In genomic region chr2:68715353-68716041, GRCh38 we compare ENCODE assay signal across 8 cellular contexts. TPM values are rescaled to one million over a fixed set of nuclear protein-coding genes. Genes with fewer than 3 reads are reported as not detected.
DNase-seq lines count a peak whose midpoint lies in the region; ATAC-seq, FAIRE-seq and TF ChIP-seq lines count a peak whose summit lies in the region.

No MANE protein-coding gene starts in this region.

- H3K9me3 Mint-ChIP-seq in activated CD4-positive, alpha-beta memory T cell treated with anti-CD3 and anti-CD28 coated beads, Interleukin-2, amount 10 ng/mL, durations not matched to agents 7 days and 5 days = no peaks in the 10 kb centered on the region

- no peaks in the 10 kb centered on the region for H3K27me3 ChIP-seq in pancreas

- H3K27ac ChIP-seq in pancreas = no peak overlapping the region

- peaks cover 1% of the 10 kb centered on the region for H3K27me3 Mint-ChIP-seq in activated CD4-positive, alpha-beta memory T cell treated with anti-CD3 and anti-CD28 coated beads, Interleukin-2, amount 10 ng/mL, durations not matched to agents 7 days and 5 days

- peaks cover 85% of the 10 kb centered on the region for H3K4me1 Mint-ChIP-seq in activated CD4-positive, alpha-beta memory T cell treated with anti-CD3 and anti-CD28 coated beads, Interleukin-2, amount 10 ng/mL, durations not matched to agents 7 days and 5 days

- peak overlapping the region; percentile 89 for H3K27ac Mint-ChIP-seq in activated CD4-positive, alpha-beta memory T cell treated with anti-CD3 and anti-CD28 coated beads, Interleukin-2, amount 10 ng/mL, durations not matched to agents 7 days and 5 days

- peak; percentile 25 for DNase-seq in Ammon's horn (ENCODE audit: low spot score)
- no peak for DNase-seq in GM12891 (ENCODE audit: insufficient read length, low spot score)
- peak; percentile 27 to 43 for DNase-seq in NCI-H1930 (lab: John Stamatoyannopoulos, UW)
- DNase-seq in activated CD4-positive, alpha-beta memory T cell treated with anti-CD3 and anti-CD28 coated beads, Interleukin-2, amount 10 ng/mL, durations not matched to agents 7 days and 5 days = peak; percentile 58
- peak; percentile 67 for DNase-seq in fibroblast of pulmonary artery (ENCODE audit: low read depth)
- DNase-seq in pancreas = peak; percentile 46 to 75 (median 66)
- DNase-seq in DMS114 treated with DMSO at 0.1 percent for 48 hours (lab: John Stamatoyannopoulos, UW; ENCODE audit: unreplicated experiment) = no peak

- peak; percentile 88 for TF ChIP-seq CTCF in fibroblast of pulmonary artery (IDR thresholded peaks at IDR 0.05; ENCODE audit: low read length, missing control alignments)
- TF ChIP-seq CTCF in pancreas (IDR thresholded peaks at IDR 0.05) = peak; percentile 53 to 69 (median 60)

- no peak for TF ChIP-seq POLR2A in GM12891 (IDR thresholded peaks at IDR 0.05; ENCODE audit: low read depth, low read length)

- POLR2A ChIA-PET in activated CD4-positive, alpha-beta memory T cell treated with anti-CD3 and anti-CD28 coated beads, Interleukin-2, amount 10 ng/mL, durations not matched to agents 7 days and 5 days (lab: Charles Lee) = interaction anchor here (0.6 to 19.9 kb wide), 9 partner anchors 11 to 249 kb away, joined by 3 to 491 read pairs (median 5); partner anchors contain the start of genes APLF, ARHGAP25 and FBXO48

- WGBS in pancreas, 2 donors = 29 to 31% methylated on average over 13 of the region's 13 CpGs

- intact Hi-C loops in pancreas (cut with DNase I) = loop anchor here in 1 of 3 donors (10.0 kb wide), 1 partner anchor 251 kb away; the partner anchor contains the start of genes APLF and FBXO48

- H3K4me3 Mint-ChIP-seq in activated CD4-positive, alpha-beta memory T cell treated with anti-CD3 and anti-CD28 coated beads, Interleukin-2, amount 10 ng/mL, durations not matched to agents 7 days and 5 days = no peak overlapping the region

- no peaks in the 10 kb centered on the region for H3K9me3 ChIP-seq in pancreas

- CTCF ChIA-PET in activated CD4-positive, alpha-beta memory T cell treated with anti-CD3 and anti-CD28 coated beads, Interleukin-2, amount 10 ng/mL, durations not matched to agents 7 days and 5 days (lab: Charles Lee) = interaction anchor here (0.9 to 6.3 kb wide), 13 partner anchors 8 to 252 kb away, joined by 4 to 40 read pairs (median 5); partner anchors contain the start of genes APLF and FBXO48

- H3K36me3 ChIP-seq in pancreas = no peaks in the 10 kb centered on the region

- no peaks in the 10 kb centered on the region for H3K4me1 ChIP-seq in pancreas

- peak; percentile 43 for ATAC-seq in HG02870 (IDR thresholded peaks at IDR 0.05; ENCODE audit: unreplicated experiment)
- ATAC-seq in pancreas = peak; percentile 80 to 96 (median 94)

- FAIRE-seq in GM12891 (lab: Jason Lieb, UNC) (peak; percentile 90), pancreas (lab: Jason Lieb, UNC) (no peak)

- H3K36me3 Mint-ChIP-seq in activated CD4-positive, alpha-beta memory T cell treated with anti-CD3 and anti-CD28 coated beads, Interleukin-2, amount 10 ng/mL, durations not matched to agents 7 days and 5 days (ENCODE audit: low read depth) = peaks cover 2% of the 10 kb centered on the region

- H3K4me3 ChIP-seq in fibroblast of pulmonary artery (replicated peaks; ENCODE audit: low read depth, low read length) = no peak overlapping the region
- H3K4me3 ChIP-seq in pancreas = no peak overlapping the region

TF ChIP-seq in GM12891, 5 proteins besides CTCF, POLR2A, EP300 and RAD21:
- TF ChIP-seq SPI1 (IDR thresholded peaks at IDR 0.05; ENCODE audit: low read depth, low read length) (no peak), POU2F2 (IDR thresholded peaks at IDR 0.05; ENCODE audit: low read depth, low read length) (no peak), PAX5 (IDR thresholded peaks at IDR 0.05; ENCODE audit: insufficient read depth, low read length, severe bottlenecking) (no peak), TAF1 (IDR thresholded peaks at IDR 0.05; ENCODE audit: low read depth, low read length) (no peak), POLR2AphosphoS5 (IDR thresholded peaks at IDR 0.05; ENCODE audit: low read depth, low read length) (no peak)

RNA-seq across cellular contexts. Expression of gene ARHGAP25, which starts 19.1 kb away (rescaled TPM):
- polyA plus RNA-seq in GM12891 (2012; ENCODE audit: low read depth, missing spikeins) = 3.8 TPM
- total RNA-seq in activated CD4-positive, alpha-beta memory T cell treated with anti-CD3 and anti-CD28 coated beads, Interleukin-2, amount 10 ng/mL, durations not matched to agents 7 days and 5 days = 100 to 1,000 TPM; 128 to 132 TPM
- 1 to 10 TPM; 1.4 to 8.4 (median 2.0) TPM for total RNA-seq in pancreas
- 1 to 10 TPM; 1.4 to 3.6 TPM for polyA plus RNA-seq in pancreas

Comparison
In these comparisons a context has a peak if more than half of its experiments do, and no peak if none do; other contexts are left out.
1. DNase-seq: peak in Ammon's horn (single experiment), NCI-H1930 (2 of 2), activated CD4-positive, alpha-beta memory T cell treated with anti-CD3 and anti-CD28 coated beads, Interleukin-2, amount 10 ng/mL, durations not matched to agents 7 days and 5 days (single experiment), fibroblast of pulmonary artery (single experiment) and pancreas (6 of 6); none in GM12891 (single experiment) and DMS114 treated with DMSO at 0.1 percent for 48 hours (single experiment).
2. RNA of gene ARHGAP25, which starts 19.1 kb away (total RNA-seq): 128 to 132 TPM in activated CD4-positive, alpha-beta memory T cell treated with anti-CD3 and anti-CD28 coated beads, Interleukin-2, amount 10 ng/mL, durations not matched to agents 7 days and 5 days; 1.4 to 8.4 TPM in pancreas; every median in the first group is over 10 times any median in the second.